In the genomic region with DNA sequence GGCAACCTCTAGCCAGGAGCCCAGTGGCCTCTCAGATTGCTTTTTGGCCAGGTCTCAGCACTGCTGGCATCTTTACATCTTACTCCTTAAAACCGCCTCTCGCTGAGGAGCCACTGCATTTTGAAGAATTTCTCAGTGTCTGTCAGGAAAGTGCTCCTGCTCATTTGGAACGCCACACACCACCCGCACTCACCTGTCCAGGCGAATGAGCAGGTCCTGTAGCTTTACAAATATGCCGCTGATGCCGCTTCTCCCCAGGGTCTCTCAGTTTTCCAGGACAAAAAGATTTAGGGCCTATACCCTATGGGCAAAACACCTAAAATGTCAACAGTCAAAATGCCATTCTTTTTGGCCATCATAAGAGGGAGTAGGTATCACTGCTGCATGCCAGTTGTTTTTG, we compare ENCODE assay signal across 17 cellular contexts. TPM values are rescaled to one million over a fixed set of nuclear protein-coding genes. Genes with fewer than 3 reads are reported as not detected.
"Had no signal": no experiment of that assay in that cellular context is flagged by ENCODE, and none has a peak within 500 bp of the region (broad histone marks: within the 10 kb centered on the region; RNA-seq: fewer than 3 reads in every experiment).

No MANE protein-coding gene starts in this region.

- H2AFZ ChIP-seq: hepatocyte, neural progenitor cell had no signal

- H3K27ac ChIP-seq: ascending aorta, hepatocyte, neural progenitor cell, right atrium auricular region, transverse colon had no signal

- H3K36me3 ChIP-seq: neural progenitor cell, prostate gland, transverse colon had no signal

- H3K27me3 ChIP-seq: ascending aorta, esophagus squamous epithelium, hepatocyte, neural progenitor cell, right atrium auricular region, transverse colon had no signal

- ATAC-seq: activated T-cell treated with anti-CD3 and anti-CD28 coated beads, Interleukin-2, amount 50 U/mL, for 72 hours had no signal

- DNase-seq: activated CD4-positive, CD25-positive, alpha-beta regulatory T cell treated with anti-CD3 and anti-CD28 coated beads, Interleukin-2, amount 50 U/mL, for 72 hours; activated CD8-positive, alpha-beta memory T cell treated with anti-CD3 and anti-CD28 coated beads for 24 hours; activated effector memory CD4-positive, alpha-beta T cell treated with anti-CD3 and anti-CD28 coated beads, Interleukin-2, amount 50 U/mL, for 16 hours; activated T-cell treated with anti-CD3 and anti-CD28 coated beads, Interleukin-2, amount 50 U/mL, for 72 hours; cerebellar nuclear complex; effector CD8-positive, alpha-beta T cell; esophagus squamous epithelium; stimulated activated CD4-positive, alpha-beta T cell treated with anti-CD3 and anti-CD28 coated beads, Interleukin-12 subunit alpha, Interleukin-12 subunit beta, amount 100 ng/mL, for 4 hours; stimulated activated CD4-positive, alpha-beta T cell treated with anti-CD3 and anti-CD28 coated beads, Interleukin-1b, Interleukin-23, amount 100 ng/mL, for 48 hours; T1000; transverse colon had no signal

- H3K9me3 ChIP-seq: ascending aorta, esophagus squamous epithelium, prostate gland, right atrium auricular region, transverse colon had no signal

- H3K4me3 ChIP-seq: ascending aorta, esophagus squamous epithelium, hepatocyte, neural progenitor cell, prostate gland, right atrium auricular region, transverse colon had no signal

- H3K9ac ChIP-seq: neural progenitor cell had no signal

- H3K4me1 ChIP-seq: ascending aorta, transverse colon had no signal

- H3K4me2 ChIP-seq: hepatocyte, neural progenitor cell had no signal

- H3K79me2 ChIP-seq: hepatocyte had no signal

RNA-seq across cellular contexts. Expression of gene ACE, which starts 52.9 kb away (rescaled TPM):
- total RNA-seq: bronchial epithelial cell had no signal
